24 cellular contexts compared by ENCODE assay signal in the genomic region with DNA sequence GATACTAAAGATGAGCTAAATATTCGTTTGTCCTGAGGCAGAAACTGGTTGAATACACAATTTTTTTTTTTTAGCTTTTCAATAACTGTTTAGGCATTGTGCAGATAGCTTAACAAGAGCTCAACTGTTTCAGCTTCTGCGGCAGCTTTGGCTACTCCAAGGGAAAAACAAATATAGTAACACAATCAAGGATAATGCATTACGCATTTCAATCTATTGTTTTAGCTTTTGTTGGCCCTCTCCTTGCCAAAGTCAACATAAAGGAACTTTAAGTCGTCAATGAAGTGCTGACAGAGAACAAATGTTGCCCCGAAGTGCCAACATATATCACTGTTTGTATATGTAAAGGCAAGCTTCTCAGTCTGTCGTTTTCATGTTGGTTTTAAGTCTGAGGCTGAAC.
DNase-seq lines count a peak whose midpoint lies in the region; ATAC-seq and TF ChIP-seq lines count a peak whose summit lies in the region.
"Had no signal": no experiment of that assay in that cellular context is flagged by ENCODE, and none has a peak within 500 bp of the region (broad histone marks: within the 10 kb centered on the region; RNA-seq: fewer than 3 reads in every experiment).

No MANE protein-coding gene starts in this region.

- H3K9me3 Mint-ChIP-seq in endodermal cell = no peaks in the 10 kb centered on the region

- TF ChIP-seq POLR2A in gastrocnemius medialis (IDR thresholded peaks at IDR 0.05) = no peak

- no peak for ATAC-seq in gastrocnemius medialis
- ATAC-seq: A549; activated T-helper 17 cell treated with anti-CD3 and anti-CD28 coated beads, Interleukin-2, amount 50 U/mL, for 72 hours; right lobe of liver had no signal

- H3K36me3 Mint-ChIP-seq in endodermal cell (ENCODE audit: low read depth) = no peaks in the 10 kb centered on the region

- no peaks in the 10 kb centered on the region for H3K27me3 Mint-ChIP-seq in endodermal cell (ENCODE audit: insufficient read depth)
- H3K27me3 Mint-ChIP-seq: activated T-helper 17 cell treated with anti-CD3 and anti-CD28 coated beads, Interleukin-2, amount 50 U/mL, for 72 hours had no signal

- H3K9me3 ChIP-seq in endodermal cell (ENCODE audit: control insufficient read depth, low read length) (no peaks in the 10 kb centered on the region), gastrocnemius medialis (no peaks in the 10 kb centered on the region)
- H3K9me3 ChIP-seq: A549, right lobe of liver had no signal

- H3K27ac Mint-ChIP-seq in endodermal cell = no peak overlapping the region
- H3K27ac Mint-ChIP-seq: activated T-helper 17 cell treated with anti-CD3 and anti-CD28 coated beads, Interleukin-2, amount 50 U/mL, for 72 hours had no signal

- H3K4me3 ChIP-seq in endodermal cell (ENCODE audit: low read length) (peak overlapping the region; percentile 15), gastrocnemius medialis (no peak overlapping the region)
- H3K4me3 ChIP-seq: A549, right lobe of liver had no signal

- H3K4me3 Mint-ChIP-seq in endodermal cell = no peak overlapping the region
- H3K4me3 Mint-ChIP-seq: activated T-helper 17 cell treated with anti-CD3 and anti-CD28 coated beads, Interleukin-2, amount 50 U/mL, for 72 hours had no signal

- intact Hi-C loops in gastrocnemius medialis (cut with DNase I; ENCODE audit: low total_unique reads) = no loop called here

- no peak for TF ChIP-seq CTCF in endodermal cell (conservative IDR thresholded peaks at IDR 0.05)
- no peak for TF ChIP-seq CTCF in gastrocnemius medialis (IDR thresholded peaks at IDR 0.05 in 4 of 5, conservative IDR thresholded peaks at IDR 0.05 in 1 of 5)

- H3K4me1 Mint-ChIP-seq in endodermal cell = peaks cover 24% of the 10 kb centered on the region
- H3K4me1 Mint-ChIP-seq: activated T-helper 17 cell treated with anti-CD3 and anti-CD28 coated beads, Interleukin-2, amount 50 U/mL, for 72 hours had no signal

- peak; percentile 13 to 73 for DNase-seq in NCI-H2081 (lab: John Stamatoyannopoulos, UW)
- no peak for DNase-seq in NCI-H2081 treated with DMSO at 0.1 percent for 48 hours (lab: John Stamatoyannopoulos, UW)
- DNase-seq in NCI-H748 (lab: John Stamatoyannopoulos, UW; ENCODE audit: unreplicated experiment) = peak; percentile 91
- DNase-seq in endodermal cell = peak; percentile 44
- DNase-seq in pulmonary artery endothelial cell (ENCODE audit: low read depth, low spot score) = peak; percentile 54
- no peak for DNase-seq in SW480 (ENCODE audit: low spot score)
- no peak for DNase-seq in NCI-H2171 treated with DMSO at 0.1 percent for 48 hours (lab: John Stamatoyannopoulos, UW)
- no peak for DNase-seq in gastrocnemius medialis
- DNase-seq: activated CD4-positive, alpha-beta T cell treated with anti-CD3 and anti-CD28 coated beads for 4 hours; brain microvascular endothelial cell; Calu3; cortex of kidney; hypothalamus; Kasumi-1; kidney; mammary epithelial cell; NCI-H1092 treated with DMSO at 0.1 percent for 48 hours; NCI-H226; right lobe of liver; stimulated activated CD4-positive, alpha-beta T cell treated with anti-CD3 and anti-CD28 coated beads, Interleukin-15, amount 100 ng/mL, for 24 hours; substantia nigra; T-helper 1 cell had no signal

- H3K4me1 ChIP-seq in endodermal cell (ENCODE audit: control insufficient read depth, insufficient read depth, low read length) (peaks cover 7% of the 10 kb centered on the region), gastrocnemius medialis (no peaks in the 10 kb centered on the region)
- H3K4me1 ChIP-seq: A549, right lobe of liver had no signal

- in situ Hi-C loops in gastrocnemius medialis (cut with MboI; ENCODE audit: low sequenced_read_pairs in 4 of 4) = no loop called here

- H3K9ac ChIP-seq in endodermal cell (ENCODE audit: extremely low read depth, low read length, poor library complexity, severe bottlenecking) = no peak overlapping the region

- H3K36me3 ChIP-seq in endodermal cell (ENCODE audit: control insufficient read depth, insufficient read depth, low read length) (no peaks in the 10 kb centered on the region), gastrocnemius medialis (no peaks in the 10 kb centered on the region)
- H3K36me3 ChIP-seq: brain microvascular endothelial cell, right lobe of liver had no signal

- WGBS in endodermal cell (ENCODE audit: insufficient coverage in 1 of 2, insufficient read length in 1 of 2), 2 experiments = 28 to 36% methylated on average over 4 to 6 of the region's 6 CpGs

- no peaks in the 10 kb centered on the region for H3K27me3 ChIP-seq in endodermal cell (ENCODE audit: control insufficient read depth, insufficient read depth, low read length, poor library complexity, severe bottlenecking)
- no peaks in the 10 kb centered on the region for H3K27me3 ChIP-seq in gastrocnemius medialis
- H3K27me3 ChIP-seq: brain microvascular endothelial cell, right lobe of liver had no signal

- H3K27ac ChIP-seq in endodermal cell (ENCODE audit: low read depth, low read length) (no peak overlapping the region), gastrocnemius medialis (no peak overlapping the region)
- H3K27ac ChIP-seq: A549, brain microvascular endothelial cell, right lobe of liver had no signal

Comparison
In these comparisons a context has a peak if more than half of its experiments do, and no peak if none do; other contexts are left out.
1. DNase-seq: peak in NCI-H2081 (2 of 2), NCI-H748 (single experiment), endodermal cell (single experiment) and pulmonary artery endothelial cell (single experiment); none in NCI-H2081 treated with DMSO at 0.1 percent for 48 hours (single experiment), SW480 (single experiment), NCI-H2171 treated with DMSO at 0.1 percent for 48 hours (single experiment) and gastrocnemius medialis (0 of 2).